Comparison of ENCODE assay signal across 7 cellular contexts in genomic region chr17:6636105-6636504, GRCh38.
"Had no signal": no experiment of that assay in that cellular context is flagged by ENCODE, and none has a peak within 500 bp of the region (broad histone marks: within the 10 kb centered on the region; RNA-seq: fewer than 3 reads in every experiment).

No MANE protein-coding gene starts in this region.

- H3K27me3 Mint-ChIP-seq: IgD-negative memory B cell had no signal

- H3K4me3 ChIP-seq: GM23338, HAP-1 had no signal

- ATAC-seq: GM23338, HCT116 had no signal

- H3K9me3 ChIP-seq: HAP-1 had no signal

- H3K4me3 Mint-ChIP-seq: GM23338, HFFc6 had no signal

- H3K27ac Mint-ChIP-seq: HFFc6 had no signal

- H3K9me3 Mint-ChIP-seq: GM23338, HFFc6 had no signal

- H3K27ac ChIP-seq: HL-60 had no signal

- H3K4me1 ChIP-seq: HAP-1 had no signal

- H2AFZ ChIP-seq: GM23338 had no signal

- DNase-seq: HFFc6, KBM-7 had no signal

- H3K4me2 ChIP-seq: GM23338 had no signal
